ENCODE assay signal across 10 cellular contexts in the genomic region with DNA sequence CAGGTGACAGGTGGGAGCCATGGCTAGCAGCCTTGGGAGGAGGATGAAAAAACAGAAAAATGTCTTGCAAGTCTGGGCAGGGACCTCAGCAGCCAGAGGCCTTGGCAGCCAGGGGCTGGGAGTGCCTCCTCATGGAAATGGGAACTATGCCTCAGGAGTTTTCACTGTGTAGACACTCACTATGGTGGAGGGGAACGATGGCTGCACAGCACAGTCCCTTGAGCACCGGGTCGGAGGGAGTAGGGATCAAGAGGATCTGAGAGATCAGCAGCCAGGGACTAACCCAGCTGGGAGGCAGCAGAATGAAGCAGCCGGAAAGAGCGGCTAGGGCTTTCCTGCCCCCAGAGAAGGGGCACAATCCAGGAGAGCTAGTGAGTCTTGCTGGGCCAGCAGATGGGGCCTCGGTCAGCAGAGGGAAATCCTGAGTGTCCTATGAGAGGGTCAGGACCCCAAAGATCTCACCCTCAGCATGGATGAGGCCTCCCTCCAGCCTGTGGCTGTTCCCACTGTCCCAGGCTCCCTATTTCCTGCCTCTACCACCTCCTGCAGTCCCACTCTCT. TPM values are rescaled to one million over a fixed set of nuclear protein-coding genes. Genes with fewer than 3 reads are reported as not detected.
DNase-seq lines count a peak whose midpoint lies in the region; ATAC-seq and TF ChIP-seq lines count a peak whose summit lies in the region.
"Had no signal": no experiment of that assay in that cellular context is flagged by ENCODE, and none has a peak within 500 bp of the region (broad histone marks: within the 10 kb centered on the region; RNA-seq: fewer than 3 reads in every experiment).

No MANE protein-coding gene starts in this region.

- peak overlapping the region; percentile 48 for H3K27ac Mint-ChIP-seq in activated CD4-positive, alpha-beta T cell treated with anti-CD3 and anti-CD28 coated beads, Interleukin-2, amount 10 ng/mL, durations not matched to agents 7 days and 5 days
- H3K27ac Mint-ChIP-seq in brain = peak overlapping the region; percentile 88 to 100 (median 95)

- CTCF ChIA-PET in activated CD4-positive, alpha-beta T cell treated with anti-CD3 and anti-CD28 coated beads, Interleukin-2, amount 10 ng/mL, durations not matched to agents 7 days and 5 days (lab: Charles Lee) = interaction anchor here (1.0 to 2.3 kb wide), 4 partner anchors 37 to 108 kb away, joined by 3 to 8 read pairs (median 4); no protein-coding TSS in a partner anchor

- H3K27me3 ChIP-seq in thyroid gland = no peaks in the 10 kb centered on the region

- H3K9me3 ChIP-seq in thyroid gland = no peaks in the 10 kb centered on the region

- intact Hi-C loops in thyroid gland (cut with DNase I) = no loop called here

- peaks cover 92 to 98% of the 10 kb centered on the region in 2 donors for H3K4me1 ChIP-seq in thyroid gland

- H3K9me3 Mint-ChIP-seq in activated CD4-positive, alpha-beta T cell treated with anti-CD3 and anti-CD28 coated beads, Interleukin-2, amount 10 ng/mL, durations not matched to agents 7 days and 5 days = no peaks in the 10 kb centered on the region
- no peaks in the 10 kb centered on the region for H3K9me3 Mint-ChIP-seq in brain

- TF ChIP-seq POLR2A in thyroid gland (IDR thresholded peaks at IDR 0.05) = no peak

- no peaks in the 10 kb centered on the region for H3K36me3 ChIP-seq in thyroid gland

- peaks cover 2% of the 10 kb centered on the region for H3K36me3 Mint-ChIP-seq in activated CD4-positive, alpha-beta T cell treated with anti-CD3 and anti-CD28 coated beads, Interleukin-2, amount 10 ng/mL, durations not matched to agents 7 days and 5 days (ENCODE audit: low read depth)
- no peaks in the 10 kb centered on the region for H3K36me3 Mint-ChIP-seq in brain

- no peak overlapping the region for H3K4me3 ChIP-seq in thyroid gland (replicated peaks in 1 of 3)

- no peak for DNase-seq in activated CD4-positive, alpha-beta T cell treated with anti-CD3 and anti-CD28 coated beads, Interleukin-2, amount 10 ng/mL, durations not matched to agents 7 days and 5 days
- no peak for DNase-seq in activated CD4-positive, alpha-beta T cell treated with anti-CD3 and anti-CD28 coated beads, Interleukin-2, amount 50 U/mL, for 4 hours
- DNase-seq in mesenteric fat pad (ENCODE audit: low spot score) = peak; percentile 86
- DNase-seq in thyroid gland = peak; percentile 50 to 67
- DNase-seq in medulla oblongata (ENCODE audit: extremely low spot score) = no peak
- DNase-seq: hypothalamus, NCI-H446 treated with DMSO at 0.1 percent for 48 hours had no signal

- H3K27ac ChIP-seq in thyroid gland = peak overlapping the region; percentile 92 to 99 (median 93)

- TF ChIP-seq CTCF in brain (conservative IDR thresholded peaks at IDR 0.05) (no peak), thyroid gland (IDR thresholded peaks at IDR 0.05) (no peak)

- no peaks in the 10 kb centered on the region for H3K27me3 Mint-ChIP-seq in activated CD4-positive, alpha-beta T cell treated with anti-CD3 and anti-CD28 coated beads, Interleukin-2, amount 10 ng/mL, durations not matched to agents 7 days and 5 days
- H3K27me3 Mint-ChIP-seq in brain = no peaks in the 10 kb centered on the region

- peaks cover 38% of the 10 kb centered on the region for H3K4me1 Mint-ChIP-seq in activated CD4-positive, alpha-beta T cell treated with anti-CD3 and anti-CD28 coated beads, Interleukin-2, amount 10 ng/mL, durations not matched to agents 7 days and 5 days
- H3K4me1 Mint-ChIP-seq in brain = peaks cover 67% of the 10 kb centered on the region

- no peak overlapping the region for H3K4me3 Mint-ChIP-seq in activated CD4-positive, alpha-beta T cell treated with anti-CD3 and anti-CD28 coated beads, Interleukin-2, amount 10 ng/mL, durations not matched to agents 7 days and 5 days
- peak overlapping the region in 2 of 5 experiments; percentile 10 to 19 for H3K4me3 Mint-ChIP-seq in brain

- POLR2A ChIA-PET in activated CD4-positive, alpha-beta T cell treated with anti-CD3 and anti-CD28 coated beads, Interleukin-2, amount 10 ng/mL, durations not matched to agents 7 days and 5 days (lab: Charles Lee) = no interaction called here

- no peak for ATAC-seq in HG03045 (IDR thresholded peaks at IDR 0.05; ENCODE audit: unreplicated experiment)
- no peak for ATAC-seq in GM18502 (IDR thresholded peaks at IDR 0.05; ENCODE audit: poor library complexity, unreplicated experiment)

- 34 to 60% methylated on average over 6 of the region's 6 CpGs for WGBS in thyroid gland, 2 donors

RNA-seq across cellular contexts. Expression of gene FTH1, which starts 6.2 kb away (rescaled TPM):
- total RNA-seq in activated CD4-positive, alpha-beta T cell treated with anti-CD3 and anti-CD28 coated beads, Interleukin-2, amount 10 ng/mL, durations not matched to agents 7 days and 5 days = 100 to 1,000 TPM; 751 to 840 TPM
- polyA plus RNA-seq in brain (ENCODE audit: insufficient read depth, low read depth, low replicate concordance) = 7,408 TPM
- total RNA-seq in mesenteric fat pad (7,690 TPM), thyroid gland (1,000 to 10,000 TPM; 2,377 to 4,120 (median 2,918) TPM)

RNA-seq across cellular contexts. Expression of gene BEST1, which starts 23.5 kb away (rescaled TPM):
- not detected for total RNA-seq in activated CD4-positive, alpha-beta T cell treated with anti-CD3 and anti-CD28 coated beads, Interleukin-2, amount 10 ng/mL, durations not matched to agents 7 days and 5 days
- polyA plus RNA-seq in brain (ENCODE audit: insufficient read depth, low read depth, low replicate concordance) = 12.1 TPM
- total RNA-seq in mesenteric fat pad = 13.2 TPM
- 1 to 10 TPM in 3 of 4 donors, under 1 TPM in 1; 0.67 to 3.3 (median 1.9) TPM for total RNA-seq in thyroid gland

RNA-seq across cellular contexts. Expression of gene RAB3IL1, which starts 56.3 kb away (rescaled TPM):
- not detected for total RNA-seq in activated CD4-positive, alpha-beta T cell treated with anti-CD3 and anti-CD28 coated beads, Interleukin-2, amount 10 ng/mL, durations not matched to agents 7 days and 5 days
- 5.9 TPM for polyA plus RNA-seq in brain (ENCODE audit: insufficient read depth, low read depth, low replicate concordance)
- 36.5 TPM for total RNA-seq in mesenteric fat pad
- 10 to 100 TPM in 3 of 4 donors, 1 to 10 TPM in 1; 6.5 to 27.7 (median 15.2) TPM for total RNA-seq in thyroid gland

Comparison
In these comparisons a context has a peak if more than half of its experiments do, and no peak if none do; other contexts are left out.
1. DNase-seq: peak in mesenteric fat pad (single experiment) and thyroid gland (2 of 2); none in activated CD4-positive, alpha-beta T cell treated with anti-CD3 and anti-CD28 coated beads, Interleukin-2, amount 10 ng/mL, durations not matched to agents 7 days and 5 days (single experiment), activated CD4-positive, alpha-beta T cell treated with anti-CD3 and anti-CD28 coated beads, Interleukin-2, amount 50 U/mL, for 4 hours (0 of 2) and medulla oblongata (single experiment).
2. RNA of gene RAB3IL1, which starts 56.3 kb away (total RNA-seq): 36.5 TPM in mesenteric fat pad (single experiment) and 6.5 to 27.7 TPM in thyroid gland; not detected in activated CD4-positive, alpha-beta T cell treated with anti-CD3 and anti-CD28 coated beads, Interleukin-2, amount 10 ng/mL, durations not matched to agents 7 days and 5 days; every median in the first group is over 4 times any median in the second.